ENCODE assay signal across 9 cellular contexts in the genomic region with DNA sequence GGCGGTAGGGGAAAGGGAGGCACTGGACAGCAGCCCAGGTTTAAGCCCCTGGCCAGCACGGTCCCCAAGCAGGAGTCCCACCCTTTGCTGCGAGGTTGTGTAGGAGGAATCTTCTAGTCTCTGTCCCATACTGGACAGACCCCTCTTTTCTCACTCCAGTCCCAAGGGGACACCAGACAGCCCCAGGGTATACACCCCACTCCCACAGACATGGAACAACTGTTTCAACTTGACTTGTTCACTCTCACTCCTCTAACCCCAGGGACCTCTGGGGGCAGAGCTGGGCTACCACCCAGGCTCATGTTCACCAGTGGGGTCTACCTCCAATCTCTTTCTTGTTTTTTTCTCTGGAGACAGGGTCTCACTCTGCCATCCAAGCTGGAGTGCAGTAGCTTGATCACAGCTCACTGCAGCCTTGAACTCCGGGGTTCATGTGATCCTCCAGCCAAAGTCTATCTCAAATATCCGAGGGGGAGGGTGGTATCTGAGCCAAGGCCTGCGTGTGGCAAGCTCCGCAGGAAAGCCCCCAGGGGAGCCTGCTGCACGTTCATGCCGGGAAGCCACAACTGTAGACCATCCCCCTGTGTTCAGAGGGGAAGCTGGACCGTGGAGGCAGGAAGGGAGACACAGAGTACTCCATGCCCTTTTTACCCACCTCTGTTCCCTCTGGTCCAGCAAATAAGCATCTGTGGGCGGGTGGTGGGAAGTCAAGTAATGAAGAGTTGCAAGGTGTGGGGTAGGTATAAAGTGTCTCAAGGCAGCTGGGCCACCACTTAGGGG. TPM values are rescaled to one million over a fixed set of nuclear protein-coding genes. Genes with fewer than 3 reads are reported as not detected.
DNase-seq lines count a peak whose midpoint lies in the region; ATAC-seq and TF ChIP-seq lines count a peak whose summit lies in the region.
"Had no signal": no experiment of that assay in that cellular context is flagged by ENCODE, and none has a peak within 500 bp of the region (broad histone marks: within the 10 kb centered on the region; RNA-seq: fewer than 3 reads in every experiment).

No MANE protein-coding gene starts in this region.

- peak overlapping the region; percentile 97; the same call in 1 of the 2 replicates for H3K27ac ChIP-seq in C4-2B

- peak overlapping the region; percentile 99 for H3K4me3 Mint-ChIP-seq in natural killer cell

- TF ChIP-seq CTCF in C4-2B (conservative IDR thresholded peaks at IDR 0.05) (no peak), choroid plexus epithelial cell (conservative IDR thresholded peaks at IDR 0.05; ENCODE audit: low read depth, low read length) (no peak), natural killer cell (IDR thresholded peaks at IDR 0.05) (no peak)

- intact Hi-C loops in natural killer cell (cut with micrococcal nuclease) = no loop called here

- ATAC-seq in natural killer cell = no peak
- no peak for ATAC-seq in HG03045 (IDR thresholded peaks at IDR 0.05; ENCODE audit: unreplicated experiment)

- H3K4me3 ChIP-seq in Jurkat, Clone E6-1 (ENCODE audit: low read length) = peak overlapping the region; percentile 91
- H3K4me3 ChIP-seq in choroid plexus epithelial cell (ENCODE audit: low read depth, low read length) = peak overlapping the region; percentile 23

- H3K27ac Mint-ChIP-seq in natural killer cell = no peak overlapping the region

- H3K4me1 Mint-ChIP-seq in natural killer cell = peaks cover 24 to 35% of the 10 kb centered on the region in 2 donors

- H3K27me3 Mint-ChIP-seq in natural killer cell (ENCODE audit: low read depth in 2 of 2) = no peaks in the 10 kb centered on the region

- no peaks in the 10 kb centered on the region for H3K36me3 Mint-ChIP-seq in natural killer cell

- no peak for DNase-seq in Jurkat, Clone E6-1 (ENCODE audit: low read depth, low spot score)
- DNase-seq in choroid plexus epithelial cell (ENCODE audit: low read depth) = peak; percentile 43
- no peak for DNase-seq in natural killer cell
- no peak for DNase-seq in midbrain (lab: John Stamatoyannopoulos, UW)
- no peak for DNase-seq in SKM-1 treated with dmso at 0.1 percent for 144 hours (lab: John Stamatoyannopoulos, UW; ENCODE audit: unreplicated experiment)
- DNase-seq in NCI-H1436 treated with DMSO at 0.1 percent for 48 hours (lab: John Stamatoyannopoulos, UW) = no peak
- DNase-seq: activated gamma-delta T cell had no signal

- H3K9me3 Mint-ChIP-seq in natural killer cell = no peaks in the 10 kb centered on the region

RNA-seq across cellular contexts. Expression of a gene that starts 1.8 kb away (rescaled TPM):
- polyA plus RNA-seq in Jurkat, Clone E6-1 (2012; ENCODE audit: insufficient read depth, insufficient read length) = 89.3 TPM
- 10 to 100 TPM; 43.4 to 57.0 (median 53.3) TPM for total RNA-seq in natural killer cell

RNA-seq across cellular contexts. Expression of a gene that starts 23.5 kb away (rescaled TPM):
- polyA plus RNA-seq in Jurkat, Clone E6-1 (2012; ENCODE audit: insufficient read depth, insufficient read length) = not detected
- total RNA-seq in natural killer cell = under 1 TPM in 2 of 3 donors, not detected in 1; 0.82 to 0.99 TPM

RNA-seq across cellular contexts. Expression of a gene that starts 34.3 kb away (rescaled TPM):
- 118 TPM for polyA plus RNA-seq in Jurkat, Clone E6-1 (2012; ENCODE audit: insufficient read depth, insufficient read length)
- 10 to 100 TPM; 61.8 to 74.0 (median 69.3) TPM for total RNA-seq in natural killer cell

RNA-seq across cellular contexts. Expression of a gene that starts 57.7 kb away (rescaled TPM):
- polyA plus RNA-seq in Jurkat, Clone E6-1 (2012; ENCODE audit: insufficient read depth, insufficient read length) = 23.5 TPM
- 10 to 100 TPM; 16.8 to 19.1 (median 18.9) TPM for total RNA-seq in natural killer cell

RNA-seq across cellular contexts. Expression of a gene that starts 58.6 kb away (rescaled TPM):
- polyA plus RNA-seq in Jurkat, Clone E6-1 (2012; ENCODE audit: insufficient read depth, insufficient read length) = 13.1 TPM
- total RNA-seq in natural killer cell = 10 to 100 TPM; 11.9 to 12.6 (median 12.1) TPM
